Comparison of ENCODE assay signal across 32 cellular contexts in the genomic region with DNA sequence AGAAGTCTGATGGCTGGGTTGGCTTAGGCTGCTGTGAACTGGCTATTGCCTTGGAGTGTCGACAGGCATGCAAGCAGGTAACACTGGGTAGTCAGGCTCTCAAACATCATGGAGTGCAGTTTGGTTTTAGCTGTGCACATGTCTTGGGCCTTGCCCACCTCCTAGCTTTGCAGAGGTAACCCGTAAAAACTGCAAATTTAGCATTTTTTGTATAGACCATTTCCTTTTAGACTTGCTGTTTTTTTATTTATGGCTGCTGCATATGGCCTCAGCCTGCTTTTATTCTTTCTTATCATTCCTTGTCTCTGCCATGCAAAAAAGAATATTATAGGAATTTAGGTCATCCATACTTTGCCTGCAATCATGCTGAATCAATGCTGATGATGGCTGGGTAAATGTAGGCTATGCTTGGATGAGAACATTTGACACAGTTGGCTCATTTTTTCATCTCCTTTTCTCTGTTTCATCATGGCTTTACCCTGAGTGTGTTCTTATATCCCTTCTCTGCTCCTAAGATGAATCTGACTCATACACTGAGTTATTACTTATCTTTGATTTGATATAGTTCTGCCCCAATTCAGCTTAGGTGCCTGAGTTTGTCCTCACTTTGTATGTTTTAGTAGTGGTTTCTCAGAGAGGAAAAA. TPM values are rescaled to one million over a fixed set of nuclear protein-coding genes. Genes with fewer than 3 reads are reported as not detected.
DNase-seq lines count a peak whose midpoint lies in the region; ATAC-seq, FAIRE-seq and TF ChIP-seq lines count a peak whose summit lies in the region.
"Had no signal": no experiment of that assay in that cellular context is flagged by ENCODE, and none has a peak within 500 bp of the region (broad histone marks: within the 10 kb centered on the region; RNA-seq: fewer than 3 reads in every experiment).

No MANE protein-coding gene starts in this region.

- H3K36me3 ChIP-seq in astrocyte (ENCODE audit: insufficient read depth, low read length) (peaks cover 5% of the 10 kb centered on the region), skeletal muscle satellite cell (ENCODE audit: insufficient read depth, low read length) (peaks cover 61% of the 10 kb centered on the region), aorta (ENCODE audit: control insufficient read depth in 1 of 2, insufficient read depth in 2 of 2, low read length in 1 of 2) (peaks cover 2% of the 10 kb centered on the region in 2 donors)
- H3K36me3 ChIP-seq: prostate gland had no signal

- intact Hi-C loops in aorta (cut with DNase I), result no loop called here

- H3K4me3 Mint-ChIP-seq in astrocyte (ENCODE audit: unreplicated experiment), result no peak overlapping the region
- H3K4me3 Mint-ChIP-seq: activated CD4-positive, alpha-beta T cell treated with anti-CD3 and anti-CD28 coated beads, Interleukin-2, amount 10 ng/mL, durations not matched to agents 7 days and 5 days; activated naive CD8-positive, alpha-beta T cell treated with anti-CD3 and anti-CD28 coated beads for 36 hours; activated T-helper 17 cell treated with anti-CD3 and anti-CD28 coated beads, Interleukin-2, amount 50 U/mL, for 72 hours; brain; CD4-positive, alpha-beta memory T cell; neural crest cell; stimulated activated effector memory CD8-positive, alpha-beta T cell treated with anti-CD3 and anti-CD28 coated beads, Interleukin-12 subunit alpha, Interleukin-12 subunit beta, amount 100 ng/mL, for 72 hours had no signal

- no peak for ATAC-seq in aorta (ENCODE audit: low FRiP score)
- ATAC-seq: activated T-helper 17 cell treated with anti-CD3 and anti-CD28 coated beads, Interleukin-2, amount 50 U/mL, for 72 hours; gastroesophageal sphincter; lower lobe of right lung; PC-3; stimulated activated effector memory CD8-positive, alpha-beta T cell treated with anti-CD3 and anti-CD28 coated beads, Interleukin-12 subunit alpha, Interleukin-12 subunit beta, amount 100 ng/mL, for 72 hours had no signal

- H3K9ac ChIP-seq in astrocyte (ENCODE audit: low read length) (peak overlapping the region; percentile 42), skeletal muscle satellite cell (ENCODE audit: low read depth, low read length) (no peak overlapping the region)
- H3K9ac ChIP-seq: KMS-11 had no signal

- peaks cover 14% of the 10 kb centered on the region for H3K36me3 Mint-ChIP-seq in astrocyte (ENCODE audit: low read depth, unreplicated experiment)
- H3K36me3 Mint-ChIP-seq: stimulated activated effector memory CD8-positive, alpha-beta T cell treated with anti-CD3 and anti-CD28 coated beads, Interleukin-12 subunit alpha, Interleukin-12 subunit beta, amount 100 ng/mL, for 72 hours had no signal

- peak; percentile 43 for FAIRE-seq in astrocyte (lab: Jason Lieb, UNC)
- FAIRE-seq: keratinocyte, small intestine had no signal

- H3K9me3 Mint-ChIP-seq in astrocyte (ENCODE audit: unreplicated experiment), result no peaks in the 10 kb centered on the region
- H3K9me3 Mint-ChIP-seq: activated CD4-positive, alpha-beta T cell treated with anti-CD3 and anti-CD28 coated beads, Interleukin-2, amount 10 ng/mL, durations not matched to agents 7 days and 5 days; activated naive CD8-positive, alpha-beta T cell treated with anti-CD3 and anti-CD28 coated beads for 36 hours; activated T-helper 17 cell treated with anti-CD3 and anti-CD28 coated beads, Interleukin-2, amount 50 U/mL, for 72 hours; brain; CD4-positive, alpha-beta memory T cell; neural crest cell; stimulated activated effector memory CD8-positive, alpha-beta T cell treated with anti-CD3 and anti-CD28 coated beads, Interleukin-12 subunit alpha, Interleukin-12 subunit beta, amount 100 ng/mL, for 72 hours had no signal

- WGBS in aorta, 2 donors, result 92 to 95% methylated on average over 2 of the region's 2 CpGs

- H3K27ac ChIP-seq in astrocyte (ENCODE audit: low read depth, low read length) (peak overlapping the region; percentile 73), aorta (ENCODE audit: low read depth in 1 of 2, low read length in 2 of 2) (no peak overlapping the region)
- H3K27ac ChIP-seq: gastroesophageal sphincter, KMS-11, lower lobe of right lung, prostate gland, VCaP had no signal

- H3K79me2 ChIP-seq in astrocyte (ENCODE audit: insufficient read depth, low read length), result no peaks in the 10 kb centered on the region

- H4K20me1 ChIP-seq in astrocyte (ENCODE audit: insufficient read depth, low read length), result peaks cover 3% of the 10 kb centered on the region

- no peaks in the 10 kb centered on the region for H3K27me3 ChIP-seq in astrocyte (ENCODE audit: insufficient read depth, low read length)
- no peaks in the 10 kb centered on the region for H3K27me3 ChIP-seq in skeletal muscle satellite cell (ENCODE audit: control insufficient read depth, insufficient read depth, low read length)
- no peaks in the 10 kb centered on the region for H3K27me3 ChIP-seq in aorta (ENCODE audit: control insufficient read depth in 1 of 2, insufficient read depth in 2 of 2, low read length in 1 of 2)
- H3K27me3 ChIP-seq: gastroesophageal sphincter had no signal

- H2AFZ ChIP-seq in astrocyte (ENCODE audit: low read depth, low read length), result no peak overlapping the region

- H3K4me1 Mint-ChIP-seq in astrocyte (ENCODE audit: low read depth, unreplicated experiment), result peaks cover 14% of the 10 kb centered on the region
- H3K4me1 Mint-ChIP-seq: brain; CD4-positive, alpha-beta memory T cell; neural crest cell; stimulated activated effector memory CD8-positive, alpha-beta T cell treated with anti-CD3 and anti-CD28 coated beads, Interleukin-12 subunit alpha, Interleukin-12 subunit beta, amount 100 ng/mL, for 72 hours had no signal

- H3K4me2 ChIP-seq in astrocyte (ENCODE audit: low read length) (peak overlapping the region; percentile 56), skeletal muscle satellite cell (ENCODE audit: low read length) (peak overlapping the region; percentile 65)
- H3K4me2 ChIP-seq: KMS-11 had no signal

- DNase-seq in HS-5 (ENCODE audit: low read depth) (peak; percentile 32), astrocyte (ENCODE audit: low read depth) (peak; percentile 52), fibroblast of mammary gland (ENCODE audit: low read depth) (peak; percentile 82), MV-4-11 (lab: John Stamatoyannopoulos, UW) (no peak), germinal center (ENCODE audit: low spot score) (no peak), aorta (no peak)
- DNase-seq: activated CD4-positive, alpha-beta T cell treated with anti-CD3 and anti-CD28 coated beads, Interleukin-2, amount 10 ng/mL, durations not matched to agents 7 days and 5 days; activated naive CD8-positive, alpha-beta T cell treated with anti-CD3 and anti-CD28 coated beads for 36 hours; CD4-positive, alpha-beta memory T cell; DMS 273 treated with DMSO at 0.1 percent for 48 hours; GF-D8; lower lobe of right lung; NCI-H1048; NCI-H1930; NCI-H82; PC-3; SHP77; stimulated activated CD4-positive, alpha-beta T cell treated with anti-CD3 and anti-CD28 coated beads, Interleukin-2, amount 100 ng/mL, for 24 hours; T-helper 1 cell had no signal

- no peaks in the 10 kb centered on the region for H3K27me3 Mint-ChIP-seq in astrocyte (ENCODE audit: low read depth, unreplicated experiment)
- H3K27me3 Mint-ChIP-seq: activated CD4-positive, alpha-beta T cell treated with anti-CD3 and anti-CD28 coated beads, Interleukin-2, amount 10 ng/mL, durations not matched to agents 7 days and 5 days; activated naive CD8-positive, alpha-beta T cell treated with anti-CD3 and anti-CD28 coated beads for 36 hours; activated T-helper 17 cell treated with anti-CD3 and anti-CD28 coated beads, Interleukin-2, amount 50 U/mL, for 72 hours; brain; CD4-positive, alpha-beta memory T cell had no signal

- H3K4me1 ChIP-seq in astrocyte (ENCODE audit: insufficient read depth, low read length) (peaks cover 15% of the 10 kb centered on the region), skeletal muscle satellite cell (ENCODE audit: control insufficient read depth, insufficient read depth, low read length) (peaks cover 23% of the 10 kb centered on the region), aorta (ENCODE audit: control insufficient read depth in 1 of 2, insufficient read depth in 2 of 2, low read length in 2 of 2) (no peaks in the 10 kb centered on the region)
- H3K4me1 ChIP-seq: gastroesophageal sphincter, lower lobe of right lung, prostate gland had no signal

- H3K9me3 ChIP-seq in astrocyte (ENCODE audit: insufficient read depth, low read depth, low read length), result no peaks in the 10 kb centered on the region
- H3K9me3 ChIP-seq in skeletal muscle satellite cell (replicated peaks; ENCODE audit: low read length), result no peaks in the 10 kb centered on the region
- H3K9me3 ChIP-seq in aorta (ENCODE audit: control insufficient read depth, low read length), result no peaks in the 10 kb centered on the region
- H3K9me3 ChIP-seq: gastroesophageal sphincter, lower lobe of right lung, prostate gland, thoracic aorta had no signal

- peak overlapping the region; percentile 79 for H3K27ac Mint-ChIP-seq in astrocyte (ENCODE audit: unreplicated experiment)
- H3K27ac Mint-ChIP-seq: activated CD4-positive, alpha-beta T cell treated with anti-CD3 and anti-CD28 coated beads, Interleukin-2, amount 10 ng/mL, durations not matched to agents 7 days and 5 days; activated naive CD8-positive, alpha-beta T cell treated with anti-CD3 and anti-CD28 coated beads for 36 hours; activated T-helper 17 cell treated with anti-CD3 and anti-CD28 coated beads, Interleukin-2, amount 50 U/mL, for 72 hours; brain; CD4-positive, alpha-beta memory T cell; stimulated activated effector memory CD8-positive, alpha-beta T cell treated with anti-CD3 and anti-CD28 coated beads, Interleukin-12 subunit alpha, Interleukin-12 subunit beta, amount 100 ng/mL, for 72 hours had no signal

- H3K4me3 ChIP-seq in astrocyte (ENCODE audit: insufficient read depth, low read depth, low read length) (no peak overlapping the region), fibroblast of mammary gland (ENCODE audit: control insufficient read depth, low read depth, low read length) (no peak overlapping the region), skeletal muscle satellite cell (ENCODE audit: low read length) (peak overlapping the region; percentile 37), aorta (ENCODE audit: low read length in 2 of 2) (no peak overlapping the region)
- H3K4me3 ChIP-seq: gastroesophageal sphincter, lower lobe of right lung, prostate gland, thoracic aorta had no signal

- TF ChIP-seq CTCF in astrocyte (IDR thresholded peaks at IDR 0.05; ENCODE audit: insufficient read depth, low read depth, low read length), result no peak
- TF ChIP-seq CTCF in fibroblast of mammary gland (conservative IDR thresholded peaks at IDR 0.05; ENCODE audit: control insufficient read depth, insufficient read depth, low read depth, low read length), result no peak

RNA-seq across cellular contexts. Expression of gene RECK, which starts 27.2 kb away (rescaled TPM):
- total RNA-seq in astrocyte (21.6 and 25.1 TPM in 2 replicates), aorta (10 to 100 TPM; 28.9 to 34.1 TPM)
- 13.7 and 13.8 TPM in 2 replicates for total RNA-seq in skeletal muscle satellite cell (2012; rRNA removed)
- 10 to 100 TPM in 1 of 2 donors, 1 to 10 TPM in 1; 6.0 to 19.9 TPM for polyA plus RNA-seq in aorta
- total RNA-seq: HT-29 had no signal

Comparison
In these comparisons a context has a peak if more than half of its experiments do, and no peak if none do; other contexts are left out.
1. DNase-seq: peak in HS-5 (single experiment), astrocyte (single experiment) and fibroblast of mammary gland (single experiment); none in MV-4-11 (single experiment), germinal center (single experiment) and aorta (0 of 2).